ENCODE assay signal across 8 cellular contexts in the genomic region with DNA sequence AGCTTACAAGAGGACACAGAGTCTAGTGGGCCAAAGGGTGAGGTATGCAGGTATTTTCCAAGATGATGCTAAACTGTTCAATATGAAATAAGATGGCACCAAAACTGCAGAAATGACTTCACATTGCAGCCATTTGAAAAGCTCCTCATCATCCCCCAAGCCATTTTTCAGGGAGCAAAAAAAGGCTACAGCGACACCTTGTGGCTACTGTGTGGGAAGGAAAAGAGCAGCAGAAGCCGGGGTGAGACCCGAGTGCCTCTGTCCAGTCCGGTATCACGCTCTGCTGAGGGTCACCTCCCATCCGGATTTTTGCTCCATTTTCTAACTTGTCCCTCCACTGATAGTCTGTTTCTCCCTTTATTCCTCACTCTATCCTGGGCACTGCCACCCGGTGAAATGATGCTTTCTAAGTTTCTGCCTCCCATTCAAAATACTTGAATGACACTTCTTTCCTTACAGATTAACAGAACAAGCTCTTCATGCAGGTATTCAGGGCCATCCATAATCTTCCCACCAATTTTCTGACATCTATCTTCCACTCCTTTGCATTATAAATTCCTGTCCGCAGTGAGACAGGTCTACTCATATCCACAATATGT.
DNase-seq lines count a peak whose midpoint lies in the region; ATAC-seq and TF ChIP-seq lines count a peak whose summit lies in the region.

No MANE protein-coding gene starts in this region.

- H3K9me3 ChIP-seq in WERI-Rb-1 (ENCODE audit: severe bottlenecking), result no peaks in the 10 kb centered on the region

- H3K27ac ChIP-seq in WERI-Rb-1, result no peak overlapping the region

- ATAC-seq in GM21786 (IDR thresholded peaks at IDR 0.05; ENCODE audit: unreplicated experiment), result peak; percentile 77

- H3K27me3 ChIP-seq in WERI-Rb-1 (ENCODE audit: insufficient read depth, low read depth, severe bottlenecking), result no peaks in the 10 kb centered on the region

- DNase-seq in activated effector memory CD4-positive, alpha-beta T cell treated with anti-CD3 and anti-CD28 coated beads, Interleukin-2, amount 50 U/mL, for 16 hours, result peak; percentile 68
- DNase-seq in activated effector memory CD4-positive, alpha-beta T cell treated with Interleukin-2 at 50 U/mL for 16 hours, result no peak
- DNase-seq in LNCaP clone FGC (ENCODE audit: low read depth) (peak; percentile 6), WERI-Rb-1 (peak; percentile 69), fibroblast of the aortic adventitia (ENCODE audit: low read depth) (peak; percentile 58), pons (ENCODE audit: low spot score) (peak; percentile 79), NCI-H1105 treated with DMSO at 0.1 percent for 48 hours (lab: John Stamatoyannopoulos, UW) (no peak)

- peak; percentile 86 for TF ChIP-seq CTCF in LNCaP clone FGC (IDR thresholded peaks at IDR 0.05; ENCODE audit: control insufficient read depth, extremely low read depth, insufficient read depth)
- peak; percentile 86 for TF ChIP-seq CTCF in WERI-Rb-1 (IDR thresholded peaks at IDR 0.05; ENCODE audit: low read depth, low read length)
- peak; percentile 75 for TF ChIP-seq CTCF in fibroblast of the aortic adventitia (IDR thresholded peaks at IDR 0.05; ENCODE audit: insufficient read depth, low read length)

- H3K36me3 ChIP-seq in WERI-Rb-1, result no peaks in the 10 kb centered on the region

- no peak overlapping the region for H3K4me3 ChIP-seq in LNCaP clone FGC (ENCODE audit: low read depth, low read length)
- H3K4me3 ChIP-seq in WERI-Rb-1 (ENCODE audit: low read depth, low read length), result no peak overlapping the region
- H3K4me3 ChIP-seq in fibroblast of the aortic adventitia (ENCODE audit: low read depth, low read length), result no peak overlapping the region

Comparison
In these comparisons a context has a peak if more than half of its experiments do, and no peak if none do; other contexts are left out.
1. DNase-seq: peak in activated effector memory CD4-positive, alpha-beta T cell treated with anti-CD3 and anti-CD28 coated beads, Interleukin-2, amount 50 U/mL, for 16 hours (single experiment), LNCaP clone FGC (single experiment), WERI-Rb-1 (single experiment), fibroblast of the aortic adventitia (single experiment) and pons (single experiment); none in activated effector memory CD4-positive, alpha-beta T cell treated with Interleukin-2 at 50 U/mL for 16 hours (single experiment) and NCI-H1105 treated with DMSO at 0.1 percent for 48 hours (single experiment).
2. Peak in every context shown above with its lines, with median percentiles within 50 percentile points of each other: CTCF ChIP-seq.